In genomic region chr15:29844290-29844903, GRCh38 we compare ENCODE assay signal across 21 cellular contexts. TPM values are rescaled to one million over a fixed set of nuclear protein-coding genes. Genes with fewer than 3 reads are reported as not detected.
DNase-seq lines count a peak whose midpoint lies in the region; ATAC-seq, FAIRE-seq and TF ChIP-seq lines count a peak whose summit lies in the region.
"Had no signal": no experiment of that assay in that cellular context is flagged by ENCODE, and none has a peak within 500 bp of the region (broad histone marks: within the 10 kb centered on the region; RNA-seq: fewer than 3 reads in every experiment).

No MANE protein-coding gene starts in this region.

- H3K27me3 Mint-ChIP-seq in HFFc6 (ENCODE audit: insufficient read depth) (no peaks in the 10 kb centered on the region; the same call in 1 of the 2 replicates), astrocyte (ENCODE audit: low read depth, unreplicated experiment) (peaks cover 1% of the 10 kb centered on the region)

- TF ChIP-seq POLR2A in A549 (IDR thresholded peaks at IDR 0.05; ENCODE audit: low read length) (no peak), GM12892 (IDR thresholded peaks at IDR 0.05; ENCODE audit: low read depth, low read length) (no peak), testis (IDR thresholded peaks at IDR 0.05) (no peak)

- H3K27me3 ChIP-seq in astrocyte (ENCODE audit: insufficient read depth, low read length) (no peaks in the 10 kb centered on the region), testis (no peaks in the 10 kb centered on the region)
- H3K27me3 ChIP-seq: uterus had no signal

- peak overlapping the region; percentile 77 for H3K27ac Mint-ChIP-seq in HFFc6
- H3K27ac Mint-ChIP-seq in astrocyte (ENCODE audit: unreplicated experiment): no peak overlapping the region
- H3K27ac Mint-ChIP-seq: activated naive CD8-positive, alpha-beta T cell; CD4-positive, alpha-beta memory T cell; naive thymus-derived CD8-positive, alpha-beta T cell; progenitor cell of endocrine pancreas had no signal

- H3K4me3 ChIP-seq in A549 (no peak overlapping the region), astrocyte (ENCODE audit: insufficient read depth, low read depth, low read length) (no peak overlapping the region), testis (no peak overlapping the region)
- H3K4me3 ChIP-seq: uterus had no signal

- 71% methylated on average over 5 of the region's 5 CpGs for WGBS in A549 (ENCODE audit: missing lambda C conversion rate)
- 91 to 93% methylated on average over 5 of the region's 5 CpGs for WGBS in testis, 2 donors

- peak in 1 of 2 experiments; percentile 34; a peak in 2 of 6 replicates for ATAC-seq in A549
- ATAC-seq: naive thymus-derived CD8-positive, alpha-beta T cell; stimulated activated naive CD8-positive, alpha-beta T cell treated with anti-CD3 and anti-CD28 coated beads, Interleukin-15, Interleukin-2, amounts not matched to agents 100 U/mL and 50 U/mL, for 24 hours had no signal

- H3K9me3 ChIP-seq in A549 (peaks cover 15% of the 10 kb centered on the region), astrocyte (ENCODE audit: insufficient read depth, low read depth, low read length) (no peaks in the 10 kb centered on the region), testis (no peaks in the 10 kb centered on the region)
- H3K9me3 ChIP-seq: uterus had no signal

- POLR2A ChIA-PET in A549 (lab: Yijun Ruan, JAX): interaction anchor here (0.6 kb wide), 1 partner anchor 8 kb away, joined by 5 read pairs; no protein-coding TSS in a partner anchor

- intact Hi-C loops in testis (cut with DNase I; ENCODE audit: low total_unique reads): no loop called here

- H3K9me3 Mint-ChIP-seq in HFFc6 (peaks cover 17% of the 10 kb centered on the region), astrocyte (ENCODE audit: unreplicated experiment) (peaks cover 10% of the 10 kb centered on the region)

- CTCF ChIA-PET in A549 (lab: Yijun Ruan, JAX): interaction anchor here (1.4 to 2.5 kb wide), 3 partner anchors 17 to 82 kb away, joined by 3 to 13 read pairs (median 7); no protein-coding TSS in a partner anchor

- H2AFZ ChIP-seq in astrocyte (ENCODE audit: low read depth, low read length): no peak overlapping the region

- no peak for TF ChIP-seq EP300 in A549 (IDR thresholded peaks at IDR 0.05)

- H3K9ac ChIP-seq in astrocyte (ENCODE audit: low read length): peak overlapping the region; percentile 5

- H3K27ac ChIP-seq in A549: peak overlapping the region; percentile 55 to 70; a peak in 5 of 6 replicates
- peak overlapping the region; percentile 47 for H3K27ac ChIP-seq in astrocyte (ENCODE audit: low read depth, low read length)
- no peak overlapping the region for H3K27ac ChIP-seq in testis
- H3K27ac ChIP-seq in substantia nigra (ENCODE audit: low read depth, low read length, poor library complexity, severe bottlenecking): no peak overlapping the region
- H3K27ac ChIP-seq: uterus had no signal

- no peaks in the 10 kb centered on the region for H3K79me2 ChIP-seq in astrocyte (ENCODE audit: insufficient read depth, low read length)

- H3K4me3 Mint-ChIP-seq in HFFc6 (peak overlapping the region; percentile 56), astrocyte (ENCODE audit: unreplicated experiment) (no peak overlapping the region)
- H3K4me3 Mint-ChIP-seq: activated naive CD8-positive, alpha-beta T cell; CD4-positive, alpha-beta memory T cell; naive thymus-derived CD8-positive, alpha-beta T cell had no signal

- H3K36me3 ChIP-seq in astrocyte (ENCODE audit: insufficient read depth, low read length): no peaks in the 10 kb centered on the region
- no peaks in the 10 kb centered on the region for H3K36me3 ChIP-seq in testis (ENCODE audit: low read depth, missing control alignments)
- H3K36me3 ChIP-seq: uterus had no signal

- H3K36me3 Mint-ChIP-seq in HFFc6 (ENCODE audit: low read depth) (peaks cover 15% of the 10 kb centered on the region), astrocyte (ENCODE audit: low read depth, unreplicated experiment) (peaks cover 3% of the 10 kb centered on the region)
- H3K36me3 Mint-ChIP-seq: activated naive CD8-positive, alpha-beta T cell had no signal

- TF ChIP-seq RAD21 in A549 (conservative IDR thresholded peaks at IDR 0.05 in 1 of 2, IDR thresholded peaks at IDR 0.05 in 1 of 2): no peak

- H3K4me1 Mint-ChIP-seq in HFFc6 (ENCODE audit: low read depth) (peaks cover 42% of the 10 kb centered on the region), astrocyte (ENCODE audit: low read depth, unreplicated experiment) (peaks cover 28% of the 10 kb centered on the region)
- H3K4me1 Mint-ChIP-seq: CD4-positive, alpha-beta memory T cell; naive thymus-derived CD8-positive, alpha-beta T cell had no signal

- FAIRE-seq in A549 (lab: Jason Lieb, UNC) (peak; percentile 85), astrocyte (lab: Jason Lieb, UNC) (peak; percentile 67), GM12892 (lab: Jason Lieb, UNC) (no peak)
- FAIRE-seq: A204.1 had no signal

- H4K20me1 ChIP-seq in astrocyte (ENCODE audit: insufficient read depth, low read length): no peaks in the 10 kb centered on the region

- peak overlapping the region; percentile 28 for H3K4me2 ChIP-seq in A549
- H3K4me2 ChIP-seq in astrocyte (ENCODE audit: low read length): peak overlapping the region; percentile 72

- TF ChIP-seq CTCF in A549 (IDR thresholded peaks at IDR 0.05) (no peak), HFFc6 (IDR thresholded peaks at IDR 0.05) (no peak), astrocyte (IDR thresholded peaks at IDR 0.05; ENCODE audit: insufficient read depth, low read depth, low read length) (no peak), testis (IDR thresholded peaks at IDR 0.05) (no peak)

- peaks cover 17% of the 10 kb centered on the region for H3K4me1 ChIP-seq in A549
- H3K4me1 ChIP-seq in astrocyte (ENCODE audit: insufficient read depth, low read length): peaks cover 19% of the 10 kb centered on the region
- H3K4me1 ChIP-seq in testis: peaks cover 16% of the 10 kb centered on the region
- H3K4me1 ChIP-seq: uterus had no signal

- DNase-seq in A549 (ENCODE audit: low read depth in 1 of 2, low spot score in 1 of 2) (no peak), HFFc6 (peak; percentile 46), astrocyte (ENCODE audit: low read depth) (peak; percentile 71), glomerular visceral epithelial cell (ENCODE audit: extremely low spot score) (peak; percentile 26), GM12892 (ENCODE audit: insufficient read length) (no peak), testis (no peak), substantia nigra (lab: John Stamatoyannopoulos, UW) (no peak)
- DNase-seq in activated CD4-positive, alpha-beta T cell treated with anti-CD3 and anti-CD28 coated beads, Interleukin-2, amount 50 U/mL, for 48 hours: no peak
- DNase-seq: activated T-cell treated with anti-CD3 and anti-CD28 coated beads, Interleukin-2, amount 50 U/mL, for 1 hour; CD4-positive, alpha-beta memory T cell; foreskin melanocyte; MM.1S; naive thymus-derived CD8-positive, alpha-beta T cell; NCI-H187 treated with DMSO at 0.1 percent for 48 hours; OCI-M1; stimulated activated CD4-positive, alpha-beta T cell treated with anti-CD3 and anti-CD28 coated beads, Interleukin-15, amount 100 ng/mL, for 24 hours; stimulated activated naive CD8-positive, alpha-beta T cell treated with anti-CD3 and anti-CD28 coated beads, Interleukin-15, Interleukin-2, amounts not matched to agents 100 U/mL and 50 U/mL, for 24 hours; uterus had no signal

TF ChIP-seq in A549, 52 proteins besides CTCF, POLR2A, EP300 and RAD21:
- peak; percentile 14 for TF ChIP-seq MAFK (IDR thresholded peaks at IDR 0.05; ENCODE audit: partially characterized antibody)
- no peak for TF ChIP-seq NFE2L2 (conservative IDR thresholded peaks at IDR 0.05; ENCODE audit: low read length)
- TF ChIP-seq ZNF302 (CRISPR knock-in tag; IDR thresholded peaks at IDR 0.05): no peak
- TF ChIP-seq ZFP36 (IDR thresholded peaks at IDR 0.05; ENCODE audit: borderline replicate concordance, partially characterized antibody): no peak
- TF ChIP-seq CBX8 (IDR thresholded peaks at IDR 0.05): no peak
- TF ChIP-seq POLR2AphosphoS2 (conservative IDR thresholded peaks at IDR 0.05; ENCODE audit: low read length): no peak

RNA-seq across cellular contexts. Expression of gene TJP1, which starts 22.1 kb away (rescaled TPM):
- polyA plus RNA-seq in A549 (2011; rRNA removed) (158 and 179 TPM in 2 replicates), A549 (2017; fragmentation: RNase III; extraction: RNeasy Plus Mini Kit Qiagen cat#74134 plus additional on column Dnase treatment) (55.0 to 60.6 TPM (median 60.3 TPM) in 3 replicates), testis (ENCODE audit: insufficient read depth, low read depth, low replicate concordance) (102 TPM)
- polyA plus RNA-seq in A549 (2012; cell fraction: cytosol; rRNA removed): 40.7 and 44.6 TPM in 2 replicates
- polyA plus RNA-seq in A549 (2012; cell fraction: nucleus; rRNA removed): 35.6 and 48.6 TPM in 2 replicates
- 136 and 137 TPM in 2 replicates for polyA minus RNA-seq in A549 (2011; rRNA and poly(A)+ RNA removed)
- 10 to 100 TPM; 60.1 to 76.3 (median 70.4) TPM for total RNA-seq in HFFc6 (2021; fragmentation: NEBNext Ultra II Directional; extraction: Animal tissue kit (Norgen Biotek cat#: 25700))
- total RNA-seq in astrocyte (118 and 137 TPM in 2 replicates), testis (100 to 1,000 TPM; 255 to 315 TPM)
- polyA plus RNA-seq in GM12892 (2012; ENCODE audit: missing spikeins): 0.06 TPM
- total RNA-seq: CD4-positive, alpha-beta memory T cell; naive thymus-derived CD8-positive, alpha-beta T cell had no signal
- polyA plus RNA-seq: CD4-positive, alpha-beta memory T cell; naive thymus-derived CD8-positive, alpha-beta T cell had no signal

Comparison
In these comparisons a context has a peak if more than half of its experiments do, and no peak if none do; other contexts are left out.
1. DNase-seq: peak in HFFc6 (single experiment), astrocyte (single experiment) and glomerular visceral epithelial cell (single experiment); none in A549 (0 of 2), GM12892 (single experiment), testis (single experiment), substantia nigra (0 of 49) and activated CD4-positive, alpha-beta T cell treated with anti-CD3 and anti-CD28 coated beads, Interleukin-2, amount 50 U/mL, for 48 hours (0 of 2).
2. H3K27ac ChIP-seq: peak in A549 (2 of 2) and astrocyte (single experiment); none in testis (0 of 2) and substantia nigra (single experiment).